31 cellular contexts compared by ENCODE assay signal in genomic region chr15:100140527-100141303, GRCh38.
A peak's percentile ranks its signal among the peaks of the same experiment; 100 is the strongest.
DNase-seq lines count a peak whose midpoint lies in the region; ATAC-seq, FAIRE-seq and TF ChIP-seq lines count a peak whose summit lies in the region.
"Had no signal": no experiment of that assay in that cellular context is flagged by ENCODE, and none has a peak within 500 bp of the region (broad histone marks: within the 10 kb centered on the region; RNA-seq: fewer than 3 reads in every experiment).

No MANE protein-coding gene starts in this region.

- no peak overlapping the region for H3K4me2 ChIP-seq in H1 (ENCODE audit: insufficient read depth in 1 of 2, low read depth in 2 of 2, low read length in 2 of 2)
- no peak overlapping the region for H3K4me2 ChIP-seq in mesenchymal stem cell (ENCODE audit: low read length, poor library complexity, severe bottlenecking)
- H3K4me2 ChIP-seq: A549, neural progenitor cell had no signal

- H3K9ac ChIP-seq in H1 (replicated peaks in 1 of 4; ENCODE audit: extremely low read depth in 1 of 4, low read depth in 3 of 4, low read length in 3 of 4) (no peak overlapping the region), mesenchymal stem cell (ENCODE audit: low read length) (no peak overlapping the region)
- H3K9ac ChIP-seq: neural progenitor cell had no signal

- CTCF ChIA-PET in H1 (lab: Charles Lee; ENCODE audit: partially characterized antibody), result interaction anchor here (1.0 to 2.4 kb wide), 4 partner anchors 8 to 199 kb away, joined by 3 to 9 read pairs (median 4); no protein-coding TSS in a partner anchor

- H2BK120ac ChIP-seq in H1 (replicated peaks; ENCODE audit: low read depth, low read length), result no peak overlapping the region
- no peak overlapping the region for H2BK120ac ChIP-seq in mesenchymal stem cell (ENCODE audit: low read depth, low read length)

- no peaks in the 10 kb centered on the region for H3K4me1 ChIP-seq in H1 (replicated peaks in 1 of 4; ENCODE audit: control insufficient read depth in 3 of 4, insufficient read depth in 4 of 4, low read length in 3 of 4)
- no peaks in the 10 kb centered on the region for H3K4me1 ChIP-seq in upper lobe of right lung
- peaks cover 12% of the 10 kb centered on the region for H3K4me1 ChIP-seq in suprapubic skin
- H3K4me1 ChIP-seq in mesenchymal stem cell (ENCODE audit: control insufficient read depth, insufficient read depth, low read depth, low read length), result no peaks in the 10 kb centered on the region
- H3K4me1 ChIP-seq: A549, left lung, neural progenitor cell had no signal

- H3K14ac ChIP-seq in H1 (ENCODE audit: insufficient read length), result no peak overlapping the region
- H3K14ac ChIP-seq in mesenchymal stem cell (ENCODE audit: low read length in 2 of 2), result no peak overlapping the region

- H3K27me3 ChIP-seq in H1 (replicated peaks in 1 of 4; ENCODE audit: control insufficient read depth in 3 of 4, extremely low read depth in 1 of 4, insufficient read depth in 3 of 4, low read length in 3 of 4), result no peaks in the 10 kb centered on the region
- peaks cover 5% of the 10 kb centered on the region for H3K27me3 ChIP-seq in upper lobe of right lung
- H3K27me3 ChIP-seq in suprapubic skin, result no peaks in the 10 kb centered on the region
- peaks cover 0 to 29% of the 10 kb centered on the region in 2 experiments for H3K27me3 ChIP-seq in mesenchymal stem cell (ENCODE audit: control insufficient read depth in 1 of 2, insufficient read depth in 1 of 2, low read length in 2 of 2)
- H3K27me3 ChIP-seq: left lung, MG63, neural progenitor cell, right lobe of liver had no signal

- H2BK12ac ChIP-seq in H1 (ENCODE audit: low read depth, low read length) (0 out of 2 replicates have a peak overlapping the region, but pooled peaks have one; percentile 23), mesenchymal stem cell (ENCODE audit: low read length in 2 of 2) (no peak overlapping the region)

- no peak overlapping the region for H4K91ac ChIP-seq in H1 (replicated peaks; ENCODE audit: insufficient read length, low read length)
- no peak overlapping the region for H4K91ac ChIP-seq in mesenchymal stem cell (ENCODE audit: low read length)

- no peak for TF ChIP-seq RAD21 in H1 (IDR thresholded peaks at IDR 0.05 in 1 of 2, conservative IDR thresholded peaks at IDR 0.05 in 1 of 2; ENCODE audit: low read depth in 2 of 2, low read length in 2 of 2)

- no peaks in the 10 kb centered on the region for H4K20me1 ChIP-seq in H1 (replicated peaks in 1 of 2; ENCODE audit: control insufficient read depth in 1 of 2, insufficient read depth in 2 of 2, low read length in 2 of 2)

- H2AK5ac ChIP-seq in H1 (ENCODE audit: low read depth, low read length), result 0 out of 2 replicates have a peak overlapping the region, but pooled peaks have one; percentile 39
- H2AK5ac ChIP-seq in mesenchymal stem cell (ENCODE audit: low read length, severe bottlenecking), result no peak overlapping the region

- H2BK15ac ChIP-seq in H1 (ENCODE audit: low read length), result no peak overlapping the region
- H2BK15ac ChIP-seq in mesenchymal stem cell (ENCODE audit: low read depth, poor library complexity, severe bottlenecking), result no peak overlapping the region

- H3K18ac ChIP-seq in H1 (ENCODE audit: extremely low read depth, low read length), result no peak overlapping the region; the same call in 1 of the 2 replicates
- no peak overlapping the region for H3K18ac ChIP-seq in mesenchymal stem cell (ENCODE audit: low read depth in 1 of 2, low read length in 2 of 2)

- no peak for FAIRE-seq in H1 (lab: Jason Lieb, UNC)
- FAIRE-seq: A549, colon, TTC549, urothelium cell line had no signal

- no peak overlapping the region for H4K5ac ChIP-seq in H1 (ENCODE audit: insufficient read length, low read depth, low read length)

- 95% methylated on average over 21 of the region's 25 CpGs; no CpG with 5 or more reads in 1 of the 2 experiments for WGBS in H1 (ENCODE audit: extremely low coverage in 1 of 2, insufficient coverage in 1 of 2, insufficient read length in 1 of 2, insufficient replicate concordance in 2 of 2, low coverage in 1 of 2, low lambda C conversion rate in 2 of 2, missing lambda C conversion rate in 1 of 2), 2 experiments
- WGBS in suprapubic skin, result 83% methylated on average over 19 of the region's 25 CpGs
- 90% methylated on average over 25 of the region's 25 CpGs for WGBS in mesenchymal stem cell

- H2AFZ ChIP-seq in H1 (ENCODE audit: low read length) (no peak overlapping the region; the same call in 1 of the 2 replicates), mesenchymal stem cell (ENCODE audit: low read depth, low read length) (no peak overlapping the region)
- H2AFZ ChIP-seq: neural progenitor cell had no signal

- no peaks in the 10 kb centered on the region; the same call in 1 of the 2 replicates for H3K23me2 ChIP-seq in H1 (ENCODE audit: low read depth, low read length)

- no peaks in the 10 kb centered on the region for H3K9me3 ChIP-seq in H1 (ENCODE audit: insufficient read depth in 2 of 2, low read depth in 1 of 2, low read length in 1 of 2)
- no peaks in the 10 kb centered on the region for H3K9me3 ChIP-seq in upper lobe of right lung
- no peaks in the 10 kb centered on the region for H3K9me3 ChIP-seq in suprapubic skin
- H3K9me3 ChIP-seq in mesenchymal stem cell (ENCODE audit: control insufficient read depth, low read length), result no peaks in the 10 kb centered on the region
- H3K9me3 ChIP-seq: A549, left lung, MG63, right lobe of liver had no signal

- no peak overlapping the region for H2BK5ac ChIP-seq in H1 (ENCODE audit: low read depth, low read length)
- H2BK5ac ChIP-seq in mesenchymal stem cell (ENCODE audit: low read depth, low read length, poor library complexity, severe bottlenecking), result no peak overlapping the region

- no peak overlapping the region for H3K4me3 ChIP-seq in H1 (ENCODE audit: extremely low read depth in 1 of 4, insufficient read depth in 2 of 4, low read depth in 3 of 4, low read length in 4 of 4)
- H3K4me3 ChIP-seq in upper lobe of right lung, result no peak overlapping the region
- no peak overlapping the region for H3K4me3 ChIP-seq in suprapubic skin
- peak overlapping the region in 1 of 2 experiments; percentile 38 for H3K4me3 ChIP-seq in mesenchymal stem cell (ENCODE audit: insufficient read depth in 1 of 2, low read depth in 1 of 2, low read length in 2 of 2)
- H3K4me3 ChIP-seq: A549, left lung, MG63, neural progenitor cell, right lobe of liver had no signal

- TF ChIP-seq POLR2A in H1 (IDR thresholded peaks at IDR 0.05; ENCODE audit: control extremely low read depth in 1 of 2, low read depth in 2 of 2, low read length in 2 of 2) (no peak), suprapubic skin (IDR thresholded peaks at IDR 0.05) (no peak)

- H3K4ac ChIP-seq in H1 (replicated peaks; ENCODE audit: insufficient read length, low read depth, low read length) (no peak overlapping the region), mesenchymal stem cell (ENCODE audit: low read depth in 1 of 2, low read length in 2 of 2) (no peak overlapping the region)

- no peak for ATAC-seq in upper lobe of right lung
- ATAC-seq: CD8-positive, alpha-beta T cell; right lobe of liver; stimulated activated effector memory CD8-positive, alpha-beta T cell treated with anti-CD3 and anti-CD28 coated beads, Interleukin-12 subunit alpha, Interleukin-12 subunit beta, amount 100 ng/mL, for 72 hours had no signal

- H3K79me1 ChIP-seq in H1 (ENCODE audit: low read depth, low read length), result no peaks in the 10 kb centered on the region
- H3K79me1 ChIP-seq in mesenchymal stem cell (replicated peaks; ENCODE audit: low read length, poor library complexity, severe bottlenecking), result no peaks in the 10 kb centered on the region

- no peak overlapping the region for H3K27ac ChIP-seq in H1 (ENCODE audit: low read depth, low read length)
- no peak overlapping the region for H3K27ac ChIP-seq in upper lobe of right lung
- H3K27ac ChIP-seq in suprapubic skin, result no peak overlapping the region
- no peak overlapping the region for H3K27ac ChIP-seq in mesenchymal stem cell (ENCODE audit: low read length, poor library complexity, severe bottlenecking)
- H3K27ac ChIP-seq: A549, left lung, neural progenitor cell, right lobe of liver had no signal

- DNase-seq in AG08395 (ENCODE audit: low spot score) (peak; percentile 29), LHCN-M2 (ENCODE audit: low read depth) (peak; percentile 29), H1 (ENCODE audit: low read depth in 1 of 2, low spot score in 2 of 2) (no peak), posterior cingulate gyrus (peak in 6 of 10 donors; percentile 34 to 86 (median 66)), upper lobe of right lung (no peak), suprapubic skin (ENCODE audit: low spot score in 2 of 2) (no peak), mesenchymal stem cell (no peak), NCI-H1417 (lab: John Stamatoyannopoulos, UW) (no peak)
- DNase-seq: activated CD4-positive, alpha-beta memory T cell treated with anti-CD3 and anti-CD28 coated beads for 36 hours; activated CD4-positive, CD25-positive, alpha-beta regulatory T cell treated with anti-CD3 and anti-CD28 coated beads, Interleukin-2, amount 50 U/mL, for 72 hours; activated naive CD4-positive, alpha-beta T cell treated with anti-CD3 and anti-CD28 coated beads, Interleukin-2, amount 50 U/mL, for 16 hours; AML-193; effector memory CD4-positive, alpha-beta T cell; GOT3; islet precursor cell; KBM-7; left lung; mesendoderm; NCI-H1105 treated with DMSO at 0.1 percent for 48 hours; NCI-H2029; NCI-H526; NK-92 treated with Interleukin-12 subunit alpha and Interleukin-12 subunit beta, amount 100 ng/mL, for 24 hours; right lobe of liver had no signal

- H3K79me2 ChIP-seq in H1 (ENCODE audit: control insufficient read depth in 1 of 2, insufficient read depth in 2 of 2, low read length in 2 of 2), result no peaks in the 10 kb centered on the region

- no peak overlapping the region for H2BK20ac ChIP-seq in H1 (ENCODE audit: low read length)

- H3K56ac ChIP-seq in H1 (replicated peaks; ENCODE audit: insufficient read length, low read depth, low read length), result no peak overlapping the region

- H3K23ac ChIP-seq in H1 (ENCODE audit: insufficient read length), result no peak overlapping the region
- no peak overlapping the region for H3K23ac ChIP-seq in mesenchymal stem cell (ENCODE audit: low read length in 2 of 2)

- no peaks in the 10 kb centered on the region for H3K36me3 ChIP-seq in H1 (ENCODE audit: control insufficient read depth in 2 of 4, insufficient read depth in 4 of 4, low read length in 3 of 4)
- no peaks in the 10 kb centered on the region for H3K36me3 ChIP-seq in upper lobe of right lung
- H3K36me3 ChIP-seq in suprapubic skin, result no peaks in the 10 kb centered on the region
- H3K36me3 ChIP-seq in mesenchymal stem cell (ENCODE audit: control insufficient read depth in 1 of 2, insufficient read depth in 2 of 2, low read depth in 1 of 2, low read length in 2 of 2), result no peaks in the 10 kb centered on the region
- H3K36me3 ChIP-seq: left lung, MG63, neural progenitor cell had no signal

- H4K8ac ChIP-seq in H1 (ENCODE audit: extremely low read depth, insufficient read depth, low read length), result no peak overlapping the region
- no peak overlapping the region for H4K8ac ChIP-seq in mesenchymal stem cell (ENCODE audit: low read length)

- TF ChIP-seq EP300 in H1 (IDR thresholded peaks at IDR 0.05; ENCODE audit: borderline replicate concordance in 1 of 2, low read depth in 2 of 2, low read length in 2 of 2), result no peak
- no peak for TF ChIP-seq EP300 in suprapubic skin (IDR thresholded peaks at IDR 0.05)

- intact Hi-C loops in posterior cingulate gyrus (cut with DNase I) (loop anchor here (10.0 kb wide), 1 partner anchor 164 kb away; no protein-coding TSS in a partner anchor), upper lobe of right lung (cut with DNase I) (no loop called here)

- TF ChIP-seq CTCF in H1 (IDR thresholded peaks at IDR 0.05; ENCODE audit: control extremely low read depth in 1 of 3, insufficient read depth in 1 of 3, low read depth in 1 of 3, low read length in 3 of 3), result no peak
- TF ChIP-seq CTCF in upper lobe of right lung (IDR thresholded peaks at IDR 0.05), result no peak
- no peak for TF ChIP-seq CTCF in suprapubic skin (IDR thresholded peaks at IDR 0.05)

- POLR2A ChIA-PET in H1 (lab: Charles Lee; ENCODE audit: partially characterized antibody), result no interaction called here

Comparison
In these comparisons a context has a peak if more than half of its experiments do, and no peak if none do; other contexts are left out.
1. DNase-seq: peak in AG08395 (single experiment), LHCN-M2 (single experiment) and posterior cingulate gyrus (6 of 10); none in H1 (0 of 2), upper lobe of right lung (single experiment), suprapubic skin (0 of 2), mesenchymal stem cell (single experiment) and NCI-H1417 (0 of 3).